8 cellular contexts compared by ENCODE assay signal in the genomic region with DNA sequence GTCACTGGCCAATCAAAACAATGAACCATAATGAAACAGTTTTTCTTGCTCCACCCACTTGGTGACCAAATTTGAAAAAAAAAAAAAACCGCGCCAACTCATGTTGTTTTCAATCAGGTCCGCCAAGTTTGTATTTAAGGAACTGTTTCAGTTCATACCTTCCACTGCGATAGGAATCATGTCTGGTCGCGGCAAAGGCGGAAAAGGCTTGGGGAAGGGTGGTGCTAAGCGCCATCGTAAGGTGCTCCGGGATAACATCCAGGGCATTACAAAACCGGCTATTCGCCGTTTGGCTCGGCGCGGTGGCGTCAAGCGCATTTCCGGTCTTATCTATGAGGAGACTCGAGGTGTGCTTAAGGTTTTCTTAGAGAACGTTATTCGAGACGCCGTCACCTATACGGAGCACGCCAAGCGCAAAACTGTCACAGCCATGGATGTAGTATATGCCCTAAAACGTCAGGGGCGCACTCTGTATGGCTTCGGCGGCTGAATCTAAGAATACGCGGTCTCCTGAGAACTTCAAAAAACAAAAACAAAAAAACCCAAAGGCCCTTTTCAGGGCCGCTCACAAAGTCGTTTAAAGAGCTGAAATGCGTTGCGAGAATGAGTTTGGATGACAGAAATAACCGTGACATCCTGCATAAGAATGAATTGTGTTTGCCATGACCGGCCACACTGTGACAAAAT. TPM values are rescaled to one million over a fixed set of nuclear protein-coding genes. Genes with fewer than 3 reads are reported as not detected.
DNase-seq lines count a peak whose midpoint lies in the region; ATAC-seq, FAIRE-seq and TF ChIP-seq lines count a peak whose summit lies in the region.

No MANE protein-coding gene starts in this region.

- H3K27me3 Mint-ChIP-seq in activated B cell treated with CpG ODN at 0.5 μM for 24 hours = peaks cover 3% of the 10 kb centered on the region

- peak overlapping the region; percentile 98 for H3K27ac Mint-ChIP-seq in activated B cell treated with CpG ODN at 0.5 μM for 24 hours

- peak overlapping the region; percentile 87 to 92 for H3K27ac ChIP-seq in A549
- peak overlapping the region; percentile 87 for H3K27ac ChIP-seq in caudate nucleus (ENCODE audit: low read depth, low read length)

- TF ChIP-seq CTCF in A549 (IDR thresholded peaks at IDR 0.05) = peak; percentile 18; the same call in 2 of the 3 replicates
- no peak for TF ChIP-seq CTCF in activated B cell treated with CpG ODN at 0.5 μM for 24 hours (IDR thresholded peaks at IDR 0.05)

- peak; percentile 99 for TF ChIP-seq POLR2A in A549 (IDR thresholded peaks at IDR 0.05; ENCODE audit: low read length)

- H3K4me1 Mint-ChIP-seq in activated B cell treated with CpG ODN at 0.5 μM for 24 hours = peaks cover 12% of the 10 kb centered on the region

- no peak for FAIRE-seq in A549 (lab: Jason Lieb, UNC)

- peak; percentile 57 to 93 for DNase-seq in A549 (ENCODE audit: low read depth in 1 of 2, low spot score in 1 of 2)
- DNase-seq in NCI-H2227 (lab: John Stamatoyannopoulos, UW; ENCODE audit: unreplicated experiment) = peak; percentile 97
- DNase-seq in activated B cell treated with CpG ODN at 0.5 μM for 24 hours = peak; percentile 83
- DNase-seq in caudate nucleus (lab: John Stamatoyannopoulos, UW) = peak; percentile 29 to 95 (median 77)
- DNase-seq in iris pigment epithelial cell (ENCODE audit: low read depth) = peak; percentile 94
- peak; percentile 72 to 82 for DNase-seq in stimulated activated CD4-positive, alpha-beta T cell treated with anti-CD3 and anti-CD28 coated beads, Interleukin-12 subunit alpha, Interleukin-12 subunit beta, amount 100 ng/mL, for 24 hours (ENCODE audit: low read depth in 2 of 2)

- peaks cover 2% of the 10 kb centered on the region for H3K9me3 Mint-ChIP-seq in activated B cell treated with CpG ODN at 0.5 μM for 24 hours

- H3K4me3 Mint-ChIP-seq in activated B cell treated with CpG ODN at 0.5 μM for 24 hours = peak overlapping the region; percentile 85

- H3K4me3 ChIP-seq in A549 = peak overlapping the region; percentile 43

- peaks cover 19% of the 10 kb centered on the region for H3K4me1 ChIP-seq in A549

- CTCF ChIA-PET in A549 (lab: Yijun Ruan, JAX) = interaction anchor here (0.6 to 20.7 kb wide), 10 partner anchors 12 to 1989 kb away, joined by 3 to 580 read pairs (median 4); a partner anchor contains a TSS
- CTCF ChIA-PET in activated B cell treated with CpG ODN at 0.5 μM for 24 hours (lab: Charles Lee) = interaction anchor here (0.9 to 2.5 kb wide), 8 partner anchors 10 to 78 kb away, joined by 3 to 9 read pairs (median 4); a partner anchor contains a TSS

- 0 out of 3 replicates have a peak, but pooled peaks cover 5% of the 10 kb centered on the region for H3K9me3 ChIP-seq in A549

- ATAC-seq in A549 (peak; percentile 88 to 93), GM18861 (IDR thresholded peaks at IDR 0.05; ENCODE audit: unreplicated experiment) (peak; percentile 78), HG03095 (IDR thresholded peaks at IDR 0.05; ENCODE audit: unreplicated experiment) (peak; percentile 75), activated B cell treated with CpG ODN at 0.5 μM for 24 hours (ENCODE audit: low read depth) (peak; percentile 85)

- peak overlapping the region; percentile 96 for H3K4me2 ChIP-seq in A549

- WGBS in A549 (ENCODE audit: missing lambda C conversion rate) = 0% methylated on average over 37 of the region's 39 CpGs

- intact Hi-C loops in activated B cell treated with CpG ODN at 0.5 μM for 24 hours (cut with micrococcal nuclease) = loop anchor here (1.0 to 5.0 kb wide), 10 partner anchors 19 to 1043 kb away; a partner anchor contains a TSS

- 0 out of 5 replicates have a peak, but pooled peaks have one; percentile 11 to 14 for TF ChIP-seq RAD21 in A549 (conservative IDR thresholded peaks at IDR 0.05 in 1 of 2, IDR thresholded peaks at IDR 0.05 in 1 of 2)

- H3K36me3 Mint-ChIP-seq in activated B cell treated with CpG ODN at 0.5 μM for 24 hours (ENCODE audit: low read depth) = peaks cover 7% of the 10 kb centered on the region

- TF ChIP-seq EP300 in A549 (IDR thresholded peaks at IDR 0.05) = peak; percentile 51 to 56; a peak in 2 of 5 replicates

- POLR2A ChIA-PET in A549 (lab: Yijun Ruan, JAX) = interaction anchor here (0.6 to 3.9 kb wide), 35 partner anchors 10 to 1789 kb away, joined by 3 to 145 read pairs (median 7); a partner anchor contains a TSS
- POLR2A ChIA-PET in activated B cell treated with CpG ODN at 0.5 μM for 24 hours (lab: Charles Lee) = interaction anchor here (0.5 to 5.0 kb wide), 66 partner anchors 8 to 1804 kb away, joined by 3 to 253 read pairs (median 6); a partner anchor contains a TSS

TF ChIP-seq in A549, 52 proteins besides CTCF, POLR2A, EP300 and RAD21 (continues in another document):
- TF ChIP-seq HEYL (CRISPR knock-in tag; IDR thresholded peaks at IDR 0.05) (no peak), PHF8 (IDR thresholded peaks at IDR 0.05; ENCODE audit: borderline replicate concordance, low read depth) (peak; percentile 32; the same call in 1 of the 2 replicates), FOSL2 (IDR thresholded peaks at IDR 0.05) (no peak), FOSL2 (CRISPR knock-in tag; IDR thresholded peaks at IDR 0.05) (no peak), HOXB5 (CRISPR knock-in tag; IDR thresholded peaks at IDR 0.05) (no peak), CBX8 (IDR thresholded peaks at IDR 0.05) (no peak), EHF (CRISPR knock-in tag; IDR thresholded peaks at IDR 0.05) (no peak), MAZ (IDR thresholded peaks at IDR 0.05; ENCODE audit: borderline replicate concordance, low read depth, low read length) (no peak), FOXS1 (CRISPR knock-in tag; IDR thresholded peaks at IDR 0.05) (no peak), CEBPB (IDR thresholded peaks at IDR 0.05) (peak in 1 of 2 experiments; percentile 33; a peak in 2 of 4 replicates), HOXA7 (CRISPR knock-in tag; IDR thresholded peaks at IDR 0.05) (0 out of 2 replicates have a peak, but pooled peaks have one; percentile 44), TFCP2L1 (CRISPR knock-in tag; IDR thresholded peaks at IDR 0.05) (peak; percentile 52; the same call in 1 of the 2 replicates), GATA3 (IDR thresholded peaks at IDR 0.05; ENCODE audit: borderline replicate concordance) (peak; percentile 69; the same call in 1 of the 2 replicates), BHLHE40 (IDR thresholded peaks at IDR 0.05; ENCODE audit: low read depth, low read length) (no peak), RARB (CRISPR knock-in tag; IDR thresholded peaks at IDR 0.05) (peak; percentile 77; the same call in 1 of the 2 replicates), CHD2 (IDR thresholded peaks at IDR 0.05; ENCODE audit: low read length, partially characterized antibody) (no peak), JUNB (IDR thresholded peaks at IDR 0.05) (0 out of 2 replicates have a peak, but pooled peaks have one; percentile 16), KDM1A (IDR thresholded peaks at IDR 0.05; ENCODE audit: low read depth) (no peak), FOSB (CRISPR knock-in tag; IDR thresholded peaks at IDR 0.05) (peak; percentile 95), SMC3 (IDR thresholded peaks at IDR 0.05) (0 out of 3 replicates have a peak, but pooled peaks have one; percentile 10), NPAS2 (CRISPR knock-in tag; IDR thresholded peaks at IDR 0.05; ENCODE audit: borderline replicate concordance) (no peak)
- TF ChIP-seq, protein P1, sequence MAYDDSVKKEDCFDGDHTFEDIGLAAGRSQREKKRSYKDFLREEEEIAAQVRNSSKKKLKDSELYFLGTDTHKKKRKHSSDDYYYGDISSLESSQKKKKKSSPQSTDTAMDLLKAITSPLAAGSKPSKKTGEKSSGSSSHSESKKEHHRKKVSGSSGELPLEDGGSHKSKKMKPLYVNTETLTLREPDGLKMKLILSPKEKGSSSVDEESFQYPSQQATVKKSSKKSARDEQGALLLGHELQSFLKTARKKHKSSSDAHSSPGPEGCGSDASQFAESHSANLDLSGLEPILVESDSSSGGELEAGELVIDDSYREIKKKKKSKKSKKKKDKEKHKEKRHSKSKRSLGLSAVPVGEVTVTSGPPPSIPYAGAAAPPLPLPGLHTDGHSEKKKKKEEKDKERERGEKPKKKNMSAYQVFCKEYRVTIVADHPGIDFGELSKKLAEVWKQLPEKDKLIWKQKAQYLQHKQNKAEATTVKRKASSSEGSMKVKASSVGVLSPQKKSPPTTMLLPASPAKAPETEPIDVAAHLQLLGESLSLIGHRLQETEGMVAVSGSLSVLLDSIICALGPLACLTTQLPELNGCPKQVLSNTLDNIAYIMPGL (CRISPR knock-in tag; IDR thresholded peaks at IDR 0.05; ENCODE audit: borderline replicate concordance) = peak; percentile 64
- TF ChIP-seq, protein P2, sequence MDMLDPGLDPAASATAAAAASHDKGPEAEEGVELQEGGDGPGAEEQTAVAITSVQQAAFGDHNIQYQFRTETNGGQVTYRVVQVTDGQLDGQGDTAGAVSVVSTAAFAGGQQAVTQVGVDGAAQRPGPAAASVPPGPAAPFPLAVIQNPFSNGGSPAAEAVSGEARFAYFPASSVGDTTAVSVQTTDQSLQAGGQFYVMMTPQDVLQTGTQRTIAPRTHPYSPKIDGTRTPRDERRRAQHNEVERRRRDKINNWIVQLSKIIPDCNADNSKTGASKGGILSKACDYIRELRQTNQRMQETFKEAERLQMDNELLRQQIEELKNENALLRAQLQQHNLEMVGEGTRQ (IDR thresholded peaks at IDR 0.05) = no peak
- TF ChIP-seq, protein P3, sequence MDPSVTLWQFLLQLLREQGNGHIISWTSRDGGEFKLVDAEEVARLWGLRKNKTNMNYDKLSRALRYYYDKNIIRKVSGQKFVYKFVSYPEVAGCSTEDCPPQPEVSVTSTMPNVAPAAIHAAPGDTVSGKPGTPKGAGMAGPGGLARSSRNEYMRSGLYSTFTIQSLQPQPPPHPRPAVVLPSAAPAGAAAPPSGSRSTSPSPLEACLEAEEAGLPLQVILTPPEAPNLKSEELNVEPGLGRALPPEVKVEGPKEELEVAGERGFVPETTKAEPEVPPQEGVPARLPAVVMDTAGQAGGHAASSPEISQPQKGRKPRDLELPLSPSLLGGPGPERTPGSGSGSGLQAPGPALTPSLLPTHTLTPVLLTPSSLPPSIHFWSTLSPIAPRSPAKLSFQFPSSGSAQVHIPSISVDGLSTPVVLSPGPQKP (IDR thresholded peaks at IDR 0.05; ENCODE audit: low read depth, low read length) = no peak
- TF ChIP-seq, protein P4, sequence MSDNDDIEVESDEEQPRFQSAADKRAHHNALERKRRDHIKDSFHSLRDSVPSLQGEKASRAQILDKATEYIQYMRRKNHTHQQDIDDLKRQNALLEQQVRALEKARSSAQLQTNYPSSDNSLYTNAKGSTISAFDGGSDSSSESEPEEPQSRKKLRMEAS (IDR thresholded peaks at IDR 0.05) = peak; percentile 57; the same call in 1 of the 2 replicates

RNA-seq across cellular contexts. Expression of a gene that starts 16.7 kb away (rescaled TPM):
- polyA plus RNA-seq in A549 (2011; rRNA removed) (31.7 and 35.9 TPM in 2 replicates), A549 (2017; fragmentation: RNase III; extraction: RNeasy Plus Mini Kit Qiagen cat#74134 plus additional on column Dnase treatment) (15.5 to 19.9 TPM (median 18.1 TPM) in 3 replicates)
- 14.3 and 14.8 TPM in 2 replicates for polyA plus RNA-seq in A549 (2012; cell fraction: cytosol; rRNA removed)
- 16.5 and 16.8 TPM in 2 replicates for polyA plus RNA-seq in A549 (2012; cell fraction: nucleus; rRNA removed)
- 25.1 and 35.6 TPM in 2 replicates for polyA minus RNA-seq in A549 (2011; rRNA and poly(A)+ RNA removed)
- total RNA-seq in activated B cell treated with CpG ODN at 0.5 μM for 24 hours = 0.98 and 1.1 TPM in 2 replicates

Comparison
In these comparisons a context has a peak if more than half of its experiments do, and no peak if none do; other contexts are left out.
1. Peak in every context shown above with its lines: DNase-seq, ATAC-seq, H3K4me3 ChIP-seq and H3K27ac ChIP-seq.